In genomic region chrX:131958724-131959123, GRCh38 we compare ENCODE assay signal across 26 cellular contexts.
"Had no signal": no experiment of that assay in that cellular context is flagged by ENCODE, and none has a peak within 500 bp of the region (broad histone marks: within the 10 kb centered on the region; RNA-seq: fewer than 3 reads in every experiment).

No MANE protein-coding gene starts in this region.

- ATAC-seq: effector memory CD8-positive, alpha-beta T cell; heart right ventricle; left ventricle myocardium superior; lower lobe of right lung; naive thymus-derived CD8-positive, alpha-beta T cell; psoas muscle; right cardiac atrium; stimulated activated naive B cell treated with anti-CD40 and anti-IgM and Interleukin-4, amounts not matched to agents 10 μg/mL and 1 μg/mL and 100 μg/mL, for 72 hours had no signal

- H3K27ac ChIP-seq: coronary artery, esophagus squamous epithelium, heart right ventricle, lower lobe of right lung, psoas muscle, skin epidermis, thoracic aorta, tibial nerve, upper lobe of left lung had no signal

- H3K9me3 ChIP-seq: esophagus squamous epithelium, heart right ventricle, lower lobe of right lung, psoas muscle, thoracic aorta, tibial nerve, upper lobe of left lung had no signal

- FAIRE-seq: endometrium, urothelium cell line had no signal

- H3K4me1 ChIP-seq: esophagus squamous epithelium, heart right ventricle, lower lobe of right lung, psoas muscle, tibial nerve, upper lobe of left lung had no signal

- H3K4me3 ChIP-seq: coronary artery, esophagus squamous epithelium, heart right ventricle, lower lobe of right lung, psoas muscle, skin epidermis, thoracic aorta, tibial nerve, upper lobe of left lung had no signal

- DNase-seq: dermis blood vessel endothelial cell; effector memory CD8-positive, alpha-beta T cell; erythroblast; esophagus squamous epithelium; foreskin melanocyte; glutamatergic neuron; heart right ventricle; hippocampal formation; left ventricle myocardium superior; lower lobe of right lung; naive thymus-derived CD8-positive, alpha-beta T cell; nephron progenitor cell; nucleus accumbens; posterior cingulate gyrus; psoas muscle; right cardiac atrium; stimulated activated CD4-positive, alpha-beta T cell treated with anti-CD3 and anti-CD28 coated beads, Interleukin-15, amount 100 ng/mL, for 24 hours; stimulated activated CD4-positive, alpha-beta T cell treated with anti-CD3 and anti-CD28 coated beads, Interleukin-2, amount 100 ng/mL, for 48 hours; stimulated activated naive B cell treated with anti-CD40 and anti-IgM and Interleukin-4, amounts not matched to agents 10 μg/mL and 1 μg/mL and 100 μg/mL, for 72 hours; upper lobe of left lung had no signal

- H3K36me3 ChIP-seq: esophagus squamous epithelium, heart right ventricle, lower lobe of right lung, thoracic aorta, tibial nerve, upper lobe of left lung had no signal

- H3K27me3 ChIP-seq: upper lobe of left lung had no signal
